In genomic region chr7:98110249-98111022, GRCh38 we compare ENCODE assay signal across 1 cellular context.
TF ChIP-seq lines count a peak whose summit lies in the region.

No MANE protein-coding gene starts in this region.

TF ChIP-seq in HCT116, 20 proteins besides CTCF, POLR2A, EP300 and RAD21 (continued from another document):
- TF ChIP-seq REST (IDR thresholded peaks at IDR 0.05; ENCODE audit: low read depth) (no peak), MAX (IDR thresholded peaks at IDR 0.05) (no peak), YY1 (IDR thresholded peaks at IDR 0.05; ENCODE audit: extremely low read depth, insufficient replicate concordance, low read depth, low read length) (no peak), EGR1 (IDR thresholded peaks at IDR 0.05; ENCODE audit: low read depth) (no peak), TCF7L2 (IDR thresholded peaks at IDR 0.05; ENCODE audit: borderline replicate concordance, extremely low read depth, insufficient read depth, insufficient read length) (no peak)
- TF ChIP-seq, protein P1, sequence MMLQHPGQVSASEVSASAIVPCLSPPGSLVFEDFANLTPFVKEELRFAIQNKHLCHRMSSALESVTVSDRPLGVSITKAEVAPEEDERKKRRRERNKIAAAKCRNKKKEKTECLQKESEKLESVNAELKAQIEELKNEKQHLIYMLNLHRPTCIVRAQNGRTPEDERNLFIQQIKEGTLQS (IDR thresholded peaks at IDR 0.05) = no peak
